In the genomic region with DNA sequence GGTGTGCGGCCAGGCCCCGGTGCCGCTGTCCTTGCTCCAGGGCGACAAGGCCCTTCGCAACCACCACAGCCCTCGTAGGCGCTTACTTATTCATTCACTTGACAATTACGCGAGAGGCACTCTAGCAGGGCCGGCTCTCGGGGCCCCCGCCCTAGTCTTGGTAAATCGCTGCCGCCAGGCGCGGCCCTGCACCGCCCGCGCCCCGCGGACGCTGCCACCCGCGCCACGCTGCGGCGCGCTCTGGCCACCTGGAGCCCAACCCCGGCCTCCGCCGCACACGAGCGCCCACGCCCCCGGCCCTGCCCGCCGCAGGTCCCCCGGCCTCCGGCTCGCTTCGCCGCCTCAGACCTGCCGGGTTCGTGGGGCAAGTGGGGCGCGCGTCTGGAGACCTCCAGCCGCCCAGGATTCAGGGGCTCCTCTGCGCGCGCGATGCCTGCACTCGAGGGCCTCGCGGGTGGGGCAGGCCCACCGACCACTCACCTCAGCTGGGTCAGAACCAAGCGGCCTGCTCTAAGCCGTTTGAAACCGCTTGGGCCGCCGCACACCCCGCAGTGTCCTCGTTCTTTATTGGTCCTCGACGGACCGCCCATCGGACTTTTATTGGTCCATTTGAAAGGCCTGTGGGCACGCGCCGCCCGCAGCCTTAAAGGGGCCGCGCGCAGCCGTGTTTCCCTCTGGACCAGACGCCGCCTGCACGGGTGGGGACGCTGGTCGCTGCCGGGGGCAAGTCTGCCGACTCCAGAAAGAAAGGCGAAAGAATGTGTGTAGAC, we compare ENCODE assay signal across 8 cellular contexts. TPM values are rescaled to one million over a fixed set of nuclear protein-coding genes. Genes with fewer than 3 reads are reported as not detected.
A peak's percentile ranks its signal among the peaks of the same experiment; 100 is the strongest.
DNase-seq lines count a peak whose midpoint lies in the region; ATAC-seq and TF ChIP-seq lines count a peak whose summit lies in the region.

A gene (minus strand): TSS at position 541 of the 770 bp plus-strand sequence. CDS start 25,049 bp downstream, outside the sequence.

- H3K27me3 ChIP-seq in right cardiac atrium (ENCODE audit: control insufficient read depth, insufficient read depth): no peaks in the 10 kb centered on the region
- no peaks in the 10 kb centered on the region for H3K27me3 ChIP-seq in psoas muscle (ENCODE audit: insufficient read depth in 3 of 3, low read length in 2 of 3)

- H3K4me3 ChIP-seq in right cardiac atrium (ENCODE audit: low read length) (peak within 1 kb of the TSS; percentile 60), psoas muscle (peak within 1 kb of the TSS; percentile 86), urinary bladder (ENCODE audit: low read depth, low read length) (peak within 1 kb of the TSS; percentile 96)

- H3K36me3 ChIP-seq in psoas muscle (ENCODE audit: insufficient read depth in 1 of 2, low read depth in 1 of 2): no peaks in the 10 kb centered on the region
- H3K36me3 ChIP-seq in urinary bladder (ENCODE audit: insufficient read depth): no peaks in the 10 kb centered on the region

- H3K27ac ChIP-seq in right cardiac atrium (ENCODE audit: low read length) (peak within 1 kb of the TSS; percentile 65), psoas muscle (peak within 1 kb of the TSS; percentile 85), urinary bladder (ENCODE audit: low read depth) (peak within 1 kb of the TSS; percentile 44)

- H3K4me1 ChIP-seq in right cardiac atrium (ENCODE audit: control insufficient read depth, insufficient read depth, low read length): no peaks in the 10 kb centered on the region
- peaks cover 22% of the 10 kb centered on the region for H3K4me1 ChIP-seq in psoas muscle
- no peaks in the 10 kb centered on the region for H3K4me1 ChIP-seq in urinary bladder (ENCODE audit: insufficient read depth)

- intact Hi-C loops in T-helper 2 cell treated with Interferon-gamma antibody and Interleukin-4, amounts not matched to agents 100 ng/mL and 5 ng/mL, for 36 hours (cut with micrococcal nuclease): loop anchor here (1.0 to 10.0 kb wide), 5 partner anchors 20 to 1039 kb away; a partner anchor contains a TSS
- intact Hi-C loops in right cardiac atrium (cut with DNase I) (no loop called here), psoas muscle (cut with DNase I) (loop anchor here in 1 of 2 donors (2.0 kb wide), 1 partner anchor 19 kb away; no protein-coding TSS in a partner anchor)

- TF ChIP-seq CTCF in psoas muscle (IDR thresholded peaks at IDR 0.05): no peak

- peak; percentile 74 for DNase-seq in NCI-H1694 (lab: John Stamatoyannopoulos, UW)
- DNase-seq in anterior cingulate cortex (lab: John Stamatoyannopoulos, UW): peak; percentile 55 to 95 (median 86)
- DNase-seq in right cardiac atrium: peak; percentile 91 to 97 (median 95)
- DNase-seq in psoas muscle: peak; percentile 89 to 94

- H3K9me3 ChIP-seq in right cardiac atrium (ENCODE audit: control insufficient read depth, low read length) (no peaks in the 10 kb centered on the region), psoas muscle (no peaks in the 10 kb centered on the region)

- WGBS in right cardiac atrium: under 1% methylated on average over 81 of the region's 83 CpGs
- 0% methylated on average over 82 to 83 of the region's 83 CpGs for WGBS in psoas muscle, 3 donors
- WGBS in urinary bladder: under 1% methylated on average over 83 of the region's 83 CpGs

- ATAC-seq in GM18499 (IDR thresholded peaks at IDR 0.05; ENCODE audit: insufficient read depth, unreplicated experiment): peak; percentile 75
- ATAC-seq in HG02884 (IDR thresholded peaks at IDR 0.05; ENCODE audit: unreplicated experiment): peak; percentile 91
- peak; percentile 99 for ATAC-seq in right cardiac atrium
- peak; percentile 96 to 99 (median 98) for ATAC-seq in psoas muscle

RNA-seq across cellular contexts. Expression of the gene that starts here (rescaled TPM):
- total RNA-seq in T-helper 2 cell treated with Interferon-gamma antibody and Interleukin-4, amounts not matched to agents 100 ng/mL and 5 ng/mL, for 36 hours: 135 and 137 TPM in 2 replicates
- 10 to 100 TPM; 55.1 to 66.8 (median 65.0) TPM for total RNA-seq in right cardiac atrium
- 20.6 TPM for polyA plus RNA-seq in right cardiac atrium
- total RNA-seq in psoas muscle: 100 to 1,000 TPM in 3 of 4 donors, 10 to 100 TPM in 1; 86.4 to 160 (median 119) TPM
- 10 to 100 TPM; 21.0 to 43.5 (median 23.0) TPM for polyA plus RNA-seq in psoas muscle
- total RNA-seq in urinary bladder: 80.5 TPM
- 26.8 TPM for polyA plus RNA-seq in urinary bladder

Comparison
In these comparisons a context has a peak if more than half of its experiments do, and no peak if none do; other contexts are left out.
1. Peak in every context shown above with its lines: DNase-seq, ATAC-seq, H3K4me3 ChIP-seq and H3K27ac ChIP-seq.